10 cellular contexts compared by ENCODE assay signal in genomic region chr11:73645972-73646631, GRCh38. TPM values are rescaled to one million over a fixed set of nuclear protein-coding genes. Genes with fewer than 3 reads are reported as not detected.
DNase-seq lines count a peak whose midpoint lies in the region; ATAC-seq, FAIRE-seq and TF ChIP-seq lines count a peak whose summit lies in the region.
"Had no signal": no experiment of that assay in that cellular context is flagged by ENCODE, and none has a peak within 500 bp of the region (broad histone marks: within the 10 kb centered on the region; RNA-seq: fewer than 3 reads in every experiment).

TSS of gene PLEKHB1 (plus strand) at chr11:73646581. CDS start at chr11:73646609, 28 bp downstream.

- ATAC-seq in GM12878 (no peak), GM18861 (IDR thresholded peaks at IDR 0.05; ENCODE audit: unreplicated experiment) (no peak), GM21576 (IDR thresholded peaks at IDR 0.05; ENCODE audit: unreplicated experiment) (no peak)

- CTCF ChIA-PET in GM12878 (lab: Yijun Ruan, JAX) = interaction anchor here (0.8 to 2.5 kb wide), 3 partner anchors 21 to 167 kb away, joined by 3 to 15 read pairs (median 4); no protein-coding TSS in a partner anchor

- SMC1A ChIA-PET in GM12878 (lab: Charles Lee; ENCODE audit: uncharacterized antibody, unreplicated experiment) = interaction anchor here (0.6 to 2.6 kb wide), 2 partner anchors 52 to 165 kb away, joined by 3 to 10 read pairs; no protein-coding TSS in a partner anchor

- no peaks in the 10 kb centered on the region for H3K4me1 ChIP-seq in GM12878 (ENCODE audit: control insufficient read depth, insufficient read depth, low read length)

- RAD21 ChIA-PET in GM12878 (lab: Charles Lee; ENCODE audit: unreplicated experiment) = no interaction called here

- no peak for TF ChIP-seq RAD21 in GM12878 (IDR thresholded peaks at IDR 0.05; ENCODE audit: insufficient read depth, low read depth, low read length)

- no peaks in the 10 kb centered on the region for H3K9me3 ChIP-seq in GM12878 (replicated peaks; ENCODE audit: control insufficient read depth, insufficient read depth, low read length)

- H3K27ac ChIP-seq in GM12878 (ENCODE audit: control insufficient read depth, insufficient read depth) (no peak within 1 kb of the TSS), layer of hippocampus (ENCODE audit: low read depth, low read length) (peak within 1 kb of the TSS; percentile 92), substantia nigra (ENCODE audit: low read depth, low read length, poor library complexity, severe bottlenecking) (peak within 1 kb of the TSS; percentile 97)

- no peaks in the 10 kb centered on the region for H3K27me3 ChIP-seq in GM12878 (replicated peaks in 1 of 2; ENCODE audit: control insufficient read depth in 2 of 2, insufficient read depth in 2 of 2, low read length in 1 of 2)
- H3K27me3 ChIP-seq in layer of hippocampus (ENCODE audit: control insufficient read depth, insufficient read depth, low read length) = no peaks in the 10 kb centered on the region

- peaks cover 10% of the 10 kb centered on the region for H3K4me1 Mint-ChIP-seq in T-helper 2 cell treated with Interferon-gamma antibody and Interleukin-4, amounts not matched to agents 5 μg/mL and 100 μg/mL, for 36 hours (ENCODE audit: low read depth)

- peak within 1 kb of the TSS; percentile 8; the same call in 1 of the 2 replicates for H3K4me3 ChIP-seq in GM12878

- H3K4me2 ChIP-seq in GM12878 (ENCODE audit: control insufficient read depth, insufficient read depth) = peak within 1 kb of the TSS; percentile 74

- no TSS peak for BruUV-seq in GM12878 (replicated peaks; lab: Mats Ljungman, UMichigan)

- TF ChIP-seq POLR2A in GM12878 (IDR thresholded peaks at IDR 0.05; ENCODE audit: low read depth, low read length) = no peak

- H2AFZ ChIP-seq in GM12878 (ENCODE audit: control insufficient read depth, low read depth, low read length) = no peak within 1 kb of the TSS

- WGBS in GM12878 (ENCODE audit: insufficient coverage, insufficient replicate concordance, low lambda C conversion rate, missing lambda C conversion rate) = 65% methylated on average over 26 of the region's 26 CpGs

- no peaks in the 10 kb centered on the region for H4K20me1 ChIP-seq in GM12878 (ENCODE audit: control insufficient read depth, insufficient read depth)

- in situ Hi-C loops in GM12878 (cut with MboI) = no loop called here

- H3K9ac ChIP-seq in GM12878 (ENCODE audit: control insufficient read depth, insufficient read depth, low read length) = no peak within 1 kb of the TSS

- DNase-seq in T-helper 2 cell treated with Interferon-gamma antibody and Interleukin-4, amounts not matched to agents 5 μg/mL and 100 μg/mL, for 36 hours (ENCODE audit: low spot score) = no peak
- DNase-seq in T-helper 2 cell (no peak), GM12878 (ENCODE audit: low read depth, low spot score) (no peak), substantia nigra (lab: John Stamatoyannopoulos, UW) (no peak), NCI-H1092 (lab: John Stamatoyannopoulos, UW) (no peak)
- DNase-seq: NCI-H2029 had no signal

- intact Hi-C loops in GM12878 (cut with micrococcal nuclease; ENCODE audit: unreplicated experiment) = no loop called here

- peak within 1 kb of the TSS; percentile 69 for H3K4me3 Mint-ChIP-seq in T-helper 2 cell treated with Interferon-gamma antibody and Interleukin-4, amounts not matched to agents 5 μg/mL and 100 μg/mL, for 36 hours

- no peaks in the 10 kb centered on the region for H3K79me2 ChIP-seq in GM12878 (ENCODE audit: control insufficient read depth, insufficient read depth, low read length)

- no peak within 1 kb of the TSS for H3K27ac Mint-ChIP-seq in T-helper 2 cell treated with Interferon-gamma antibody and Interleukin-4, amounts not matched to agents 5 μg/mL and 100 μg/mL, for 36 hours

- H3K36me3 ChIP-seq in GM12878 (ENCODE audit: control insufficient read depth in 2 of 2, insufficient read depth in 2 of 2, low read length in 1 of 2) = no peaks in the 10 kb centered on the region

- TF ChIP-seq EP300 in GM12878 (IDR thresholded peaks at IDR 0.05; ENCODE audit: borderline replicate concordance in 1 of 2, control insufficient read depth in 1 of 2, low read depth in 2 of 2, low read length in 2 of 2) = no peak

- no peaks in the 10 kb centered on the region for H3K9me3 Mint-ChIP-seq in T-helper 2 cell treated with Interferon-gamma antibody and Interleukin-4, amounts not matched to agents 5 μg/mL and 100 μg/mL, for 36 hours

- FAIRE-seq in GM12878 (lab: Jason Lieb, UNC) = no peak
- FAIRE-seq: A204.1 had no signal

- H3K27me3 Mint-ChIP-seq in T-helper 2 cell treated with Interferon-gamma antibody and Interleukin-4, amounts not matched to agents 5 μg/mL and 100 μg/mL, for 36 hours (ENCODE audit: low read depth) = peaks cover 3% of the 10 kb centered on the region

- POLR2A ChIA-PET in GM12878 (lab: Charles Lee) = no interaction called here

- no peak for TF ChIP-seq CTCF in GM12878 (IDR thresholded peaks at IDR 0.05 in 2 of 3, conservative IDR thresholded peaks at IDR 0.05 in 1 of 3; ENCODE audit: control insufficient read depth in 2 of 3, extremely low read depth in 1 of 3, insufficient read depth in 1 of 3, low read depth in 3 of 3, low read length in 3 of 3)

- H3K36me3 Mint-ChIP-seq in T-helper 2 cell treated with Interferon-gamma antibody and Interleukin-4, amounts not matched to agents 5 μg/mL and 100 μg/mL, for 36 hours (ENCODE audit: low read depth) = no peaks in the 10 kb centered on the region

TF ChIP-seq in GM12878, 131 proteins besides CTCF, POLR2A, EP300 and RAD21:
- TF ChIP-seq SRF (IDR thresholded peaks at IDR 0.05; ENCODE audit: low read depth in 2 of 2, low read length in 2 of 2) (no peak), SMAD5 (IDR thresholded peaks at IDR 0.05; ENCODE audit: low read depth) (no peak), CBX3 (IDR thresholded peaks at IDR 0.05; ENCODE audit: borderline replicate concordance, low read depth) (no peak), BHLHE40 (IDR thresholded peaks at IDR 0.05; ENCODE audit: borderline replicate concordance in 1 of 2, low read depth in 2 of 2, low read length in 1 of 2) (no peak)
TF ChIP-seq in GM12878: peak in this region for 0.

RNA-seq across cellular contexts. Expression of gene PLEKHB1, which starts in this region (rescaled TPM):
- total RNA-seq in GM12878 (2013; cell fraction: nucleolus; rRNA removed) = 2.3 and 3.5 TPM in 2 replicates
- total RNA-seq in GM12878 (2014; rRNA removed) (0.98 and 2.0 TPM in 2 replicates), GM12878 (2014; rRNA removed; fragmentation: Illumina TruSeq; extraction: Trizol) (0.58 and 0.97 TPM in 2 replicates), GM12878 (2021) (1.0 and 2.6 TPM in 2 replicates)
- 0.26 TPM for polyA plus RNA-seq in GM12878 (2011; ENCODE audit: low read depth)
- polyA plus RNA-seq in GM12878 (2011; rRNA removed) (1.9 and 2.3 TPM in 2 replicates), GM12878 (2014; fragmentation: Illumina TruSeq; extraction: Trizol) (0.82 and 0.88 TPM in 2 replicates), GM12878 (2014; fragmentation: Nextera tagmentation; extraction: Ambion mirVana) (1 to 10 TPM in 1 of 2 experiments, under 1 TPM in 1; 0.79 to 1.1 TPM), GM12878 (2014; rRNA removed) (1.6 and 3.1 TPM in 2 replicates), GM12878 (2016; fragmentation: Nextera tagmentation; extraction: Ambion mirVana) (1 to 10 TPM in 1 of 2 experiments, not detected in 1; 1.5 TPM)
- 4.7 and 5.6 TPM in 2 replicates for polyA plus RNA-seq in GM12878 (2011; cell fraction: cytosol; rRNA removed)
- 4.5 and 6.3 TPM in 2 replicates for polyA plus RNA-seq in GM12878 (2011; cell fraction: nucleus; rRNA removed)
- polyA plus RNA-seq in GM12878 (2012) = 1.1 and 1.3 TPM in 2 replicates
- polyA minus RNA-seq in GM12878 (2011; rRNA and poly(A)+ RNA removed) = 1.9 and 2.6 TPM in 2 replicates
- polyA minus RNA-seq in GM12878 (2011; cell fraction: cytosol; rRNA and poly(A)+ RNA removed) = 1.9 TPM in 1 of 2 replicates, not detected in the other
- 0.97 and 2.2 TPM in 2 replicates for polyA minus RNA-seq in GM12878 (2011; cell fraction: nucleus; rRNA and poly(A)+ RNA removed)
